17 cellular contexts compared by ENCODE assay signal in genomic region chr11:20057055-20057943, GRCh38.
DNase-seq lines count a peak whose midpoint lies in the region; ATAC-seq and TF ChIP-seq lines count a peak whose summit lies in the region.
"Had no signal": no experiment of that assay in that cellular context is flagged by ENCODE, and none has a peak within 500 bp of the region (broad histone marks: within the 10 kb centered on the region; RNA-seq: fewer than 3 reads in every experiment).

No MANE protein-coding gene starts in this region.

- no peaks in the 10 kb centered on the region for H4K20me1 ChIP-seq in hepatocyte (ENCODE audit: insufficient read depth, poor library complexity, severe bottlenecking)

- no peaks in the 10 kb centered on the region for H3K27me3 Mint-ChIP-seq in MCF 10A (ENCODE audit: insufficient read depth, unreplicated experiment)
- H3K27me3 Mint-ChIP-seq: activated B cell treated with CpG ODN at 0.5 μM for 24 hours; CD8-positive, alpha-beta memory T cell had no signal

- BruUV-seq in MCF 10A (replicated peaks; lab: Mats Ljungman, UMichigan): no TSS peak

- no peaks in the 10 kb centered on the region for H3K9me3 Mint-ChIP-seq in MCF 10A (ENCODE audit: unreplicated experiment)
- H3K9me3 Mint-ChIP-seq: activated B cell treated with CpG ODN at 0.5 μM for 24 hours; CD8-positive, alpha-beta memory T cell had no signal

- no peak overlapping the region for H2AFZ ChIP-seq in hepatocyte
- H2AFZ ChIP-seq: PC-9 had no signal

- CTCF ChIA-PET in MCF 10A (lab: Yijun Ruan, JAX): interaction anchor here (0.6 to 7.1 kb wide), 17 partner anchors 12 to 454 kb away, joined by 3 to 53 read pairs (median 4); no protein-coding TSS in a partner anchor

- H3K27ac ChIP-seq in cardiac muscle cell (peak overlapping the region; percentile 94), heart left ventricle (peak overlapping the region in 4 of 12 donors; percentile 0 to 24 (median 16)), hepatocyte (peak overlapping the region; percentile 64), thymus (ENCODE audit: low read depth) (peak overlapping the region; percentile 6)
- H3K27ac ChIP-seq: brain microvascular endothelial cell, PC-9 had no signal

- no peaks in the 10 kb centered on the region for H3K79me2 ChIP-seq in hepatocyte

- DNase-seq in cardiac muscle cell (ENCODE audit: low read depth in 1 of 2, low spot score in 1 of 2) (peak in 1 of 2 donors; percentile 31), heart left ventricle (no peak), MCF 10A (ENCODE audit: unreplicated experiment) (peak; percentile 59), hepatocyte (ENCODE audit: low spot score) (no peak), NCI-H187 treated with DMSO at 0.1 percent for 48 hours (lab: John Stamatoyannopoulos, UW) (no peak)
- no peak for DNase-seq in stimulated activated CD4-positive, alpha-beta T cell treated with anti-CD3 and anti-CD28 coated beads, Interleukin-12 subunit alpha, Interleukin-12 subunit beta, amount 100 ng/mL, for 4 hours
- DNase-seq: activated B cell treated with CpG ODN at 0.5 μM for 24 hours; brain microvascular endothelial cell; CD8-positive, alpha-beta memory T cell; kidney; NCI-H1930; NCI-H524 treated with DMSO at 0.1 percent for 48 hours; PC-9; SW 1271 had no signal

- peak overlapping the region; percentile 90 for H3K27ac Mint-ChIP-seq in MCF 10A (ENCODE audit: low read depth, unreplicated experiment)
- H3K27ac Mint-ChIP-seq: activated B cell treated with CpG ODN at 0.5 μM for 24 hours had no signal

- peaks cover 28% of the 10 kb centered on the region for H3K4me1 ChIP-seq in cardiac muscle cell (ENCODE audit: low read depth)
- H3K4me1 ChIP-seq in heart left ventricle: peaks cover 0 to 50% (median 24%) of the 10 kb centered on the region in 12 donors
- H3K4me1 ChIP-seq in hepatocyte (ENCODE audit: insufficient read depth): peaks cover 19% of the 10 kb centered on the region
- no peaks in the 10 kb centered on the region for H3K4me1 ChIP-seq in thymus (ENCODE audit: control insufficient read depth, insufficient read depth, low read length)

- H3K36me3 ChIP-seq in cardiac muscle cell (peaks cover 94% of the 10 kb centered on the region), heart left ventricle (peaks cover 0 to 88% (median 34%) of the 10 kb centered on the region in 9 donors), hepatocyte (replicated peaks; ENCODE audit: insufficient read depth, low read depth) (no peaks in the 10 kb centered on the region), thymus (ENCODE audit: control insufficient read depth, insufficient read depth) (no peaks in the 10 kb centered on the region)

- POLR2A ChIA-PET in MCF 10A (lab: Yijun Ruan, JAX): interaction anchor here (1.0 to 22.8 kb wide), 16 partner anchors 10 to 331 kb away, joined by 3 to 691 read pairs (median 8); no protein-coding TSS in a partner anchor

- H3K4me3 ChIP-seq in cardiac muscle cell: no peak overlapping the region
- H3K4me3 ChIP-seq in heart left ventricle: no peak overlapping the region
- H3K4me3 ChIP-seq in hepatocyte: no peak overlapping the region
- H3K4me3 ChIP-seq in thymus (ENCODE audit: low read length): no peak overlapping the region
- H3K4me3 ChIP-seq: PC-9, suprapubic skin had no signal

- no peak overlapping the region for H3K4me2 ChIP-seq in hepatocyte
- H3K4me2 ChIP-seq: PC-9 had no signal

- ATAC-seq in heart left ventricle (no peak), GM21367 (IDR thresholded peaks at IDR 0.05; ENCODE audit: unreplicated experiment) (no peak)

- intact Hi-C loops in heart left ventricle (cut with DNase I) (no loop called here), MCF 10A (cut with micrococcal nuclease) (loop anchor here (2.0 kb wide), 1 partner anchor 32 kb away; no protein-coding TSS in a partner anchor)

- no peak for TF ChIP-seq POLR2A in heart left ventricle (IDR thresholded peaks at IDR 0.05)

- peaks cover 100% of the 10 kb centered on the region for H3K36me3 Mint-ChIP-seq in MCF 10A (ENCODE audit: insufficient read depth, unreplicated experiment)

- H3K9me3 ChIP-seq in cardiac muscle cell (ENCODE audit: low read depth) (no peaks in the 10 kb centered on the region), heart left ventricle (no peaks in the 10 kb centered on the region), hepatocyte (ENCODE audit: low read depth) (no peaks in the 10 kb centered on the region), thymus (ENCODE audit: control insufficient read depth) (no peaks in the 10 kb centered on the region)
- H3K9me3 ChIP-seq: suprapubic skin had no signal

- peaks cover 73% of the 10 kb centered on the region for H3K4me1 Mint-ChIP-seq in MCF 10A (ENCODE audit: insufficient read depth, unreplicated experiment)
- H3K4me1 Mint-ChIP-seq: activated B cell treated with CpG ODN at 0.5 μM for 24 hours; CD8-positive, alpha-beta memory T cell had no signal

- no peak overlapping the region for H3K4me3 Mint-ChIP-seq in MCF 10A (ENCODE audit: unreplicated experiment)
- H3K4me3 Mint-ChIP-seq: activated B cell treated with CpG ODN at 0.5 μM for 24 hours; CD8-positive, alpha-beta memory T cell had no signal

- H3K9me2 ChIP-seq in hepatocyte (replicated peaks; ENCODE audit: insufficient read depth): no peaks in the 10 kb centered on the region

- no peak for TF ChIP-seq CTCF in cardiac muscle cell (IDR thresholded peaks at IDR 0.05; ENCODE audit: low read depth, low read length)
- TF ChIP-seq CTCF in heart left ventricle (IDR thresholded peaks at IDR 0.05): no peak
- no peak for TF ChIP-seq CTCF in MCF 10A (IDR thresholded peaks at IDR 0.05; ENCODE audit: unreplicated experiment)
- no peak for TF ChIP-seq CTCF in hepatocyte (IDR thresholded peaks at IDR 0.05; ENCODE audit: poor library complexity)

- 67 to 84% (median 71%) methylated on average over 7 of the region's 7 CpGs for WGBS in heart left ventricle, 4 donors
- WGBS in hepatocyte (ENCODE audit: low lambda C conversion rate, missing lambda C conversion rate): 59% methylated on average over 7 of the region's 7 CpGs
- WGBS in thymus: 86% methylated on average over 7 of the region's 7 CpGs

- H3K27me3 ChIP-seq in cardiac muscle cell (no peaks in the 10 kb centered on the region), heart left ventricle (no peaks in the 10 kb centered on the region), hepatocyte (no peaks in the 10 kb centered on the region), thymus (ENCODE audit: control insufficient read depth, insufficient read depth) (no peaks in the 10 kb centered on the region)
- H3K27me3 ChIP-seq: brain microvascular endothelial cell, suprapubic skin had no signal
